In the genomic region with DNA sequence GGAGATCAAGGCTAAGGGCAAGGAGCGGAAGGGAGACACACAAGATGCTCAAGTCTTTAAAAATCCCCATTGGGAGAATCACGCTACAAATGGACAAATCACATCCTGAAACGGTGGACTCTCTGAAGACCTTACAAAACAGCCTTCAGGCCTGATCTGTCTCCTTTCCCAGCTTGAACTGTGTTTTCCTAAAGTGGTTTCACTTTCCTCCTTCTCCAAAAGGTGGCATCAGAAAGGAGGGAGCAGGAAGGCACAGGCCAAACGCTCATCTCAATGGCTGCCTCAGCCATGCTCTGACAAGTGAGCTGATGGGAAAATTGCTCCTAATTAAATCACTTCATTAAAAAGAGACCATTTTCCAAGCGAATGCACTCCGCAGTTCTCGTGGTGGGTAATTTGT, we compare ENCODE assay signal across 9 cellular contexts. TPM values are rescaled to one million over a fixed set of nuclear protein-coding genes. Genes with fewer than 3 reads are reported as not detected.
DNase-seq lines count a peak whose midpoint lies in the region; ATAC-seq, FAIRE-seq and TF ChIP-seq lines count a peak whose summit lies in the region.
"Had no signal": no experiment of that assay in that cellular context is flagged by ENCODE, and none has a peak within 500 bp of the region (broad histone marks: within the 10 kb centered on the region; RNA-seq: fewer than 3 reads in every experiment).

No MANE protein-coding gene starts in this region.

- ATAC-seq in A549: peak; percentile 87 to 95
- no peak for ATAC-seq in natural killer cell treated with Interleukin-12 subunit alpha and Interleukin-12 subunit beta and Interleukin-15 and Interleukin-18, amount 100 ng/mL, for 72 hours
- no peak for ATAC-seq in activated CD8-positive, alpha-beta memory T cell treated with anti-CD3 and anti-CD28 coated beads, Interleukin-2, amount 10 ng/mL, durations not matched to agents 7 days and 5 days

- H3K9me2 ChIP-seq in hepatocyte (replicated peaks; ENCODE audit: insufficient read depth): no peaks in the 10 kb centered on the region

- H3K36me3 ChIP-seq in hepatocyte (replicated peaks; ENCODE audit: insufficient read depth, low read depth): no peaks in the 10 kb centered on the region
- H3K36me3 ChIP-seq: stomach had no signal

- 39% methylated on average over 7 of the region's 7 CpGs for WGBS in A549 (ENCODE audit: missing lambda C conversion rate)
- WGBS in hepatocyte (ENCODE audit: low lambda C conversion rate, missing lambda C conversion rate): 45% methylated on average over 7 of the region's 7 CpGs
- WGBS in lower leg skin, 2 donors: 46 to 69% methylated on average over 7 of the region's 7 CpGs

- H3K4me3 ChIP-seq in A549 (no peak overlapping the region), hepatocyte (no peak overlapping the region), lower leg skin (ENCODE audit: low read depth, poor library complexity, severe bottlenecking) (no peak overlapping the region)
- H3K4me3 ChIP-seq: stomach had no signal

- H3K4me1 ChIP-seq in A549 (0 out of 3 replicates have a peak, but pooled peaks cover 2% of the 10 kb centered on the region), hepatocyte (ENCODE audit: insufficient read depth) (no peaks in the 10 kb centered on the region)
- H3K4me1 ChIP-seq: stomach had no signal

- H4K20me1 ChIP-seq in hepatocyte (ENCODE audit: insufficient read depth, poor library complexity, severe bottlenecking): no peaks in the 10 kb centered on the region

- H3K4me3 Mint-ChIP-seq in natural killer cell treated with Interleukin-12 subunit alpha and Interleukin-12 subunit beta and Interleukin-15 and Interleukin-18, amount 100 ng/mL, for 72 hours: no peak overlapping the region
- no peak overlapping the region for H3K4me3 Mint-ChIP-seq in activated CD8-positive, alpha-beta memory T cell treated with anti-CD3 and anti-CD28 coated beads, Interleukin-2, amount 10 ng/mL, durations not matched to agents 7 days and 5 days

- peaks cover 11% of the 10 kb centered on the region for H3K27me3 ChIP-seq in hepatocyte

- TF ChIP-seq POLR2A in A549 (IDR thresholded peaks at IDR 0.05; ENCODE audit: low read length) (no peak), lower leg skin (IDR thresholded peaks at IDR 0.05) (no peak)

- H3K4me2 ChIP-seq in A549 (peak overlapping the region; percentile 4; the same call in 1 of the 3 replicates), hepatocyte (no peak overlapping the region)

- H3K27ac ChIP-seq in A549: no peak overlapping the region
- H3K27ac ChIP-seq in hepatocyte: no peak overlapping the region
- H3K27ac ChIP-seq: stomach had no signal

- no peak for FAIRE-seq in A549 (lab: Jason Lieb, UNC)

- intact Hi-C loops in lower leg skin (cut with DNase I; ENCODE audit: low total_unique reads): no loop called here

- no peak overlapping the region for H2AFZ ChIP-seq in hepatocyte

- H3K27me3 Mint-ChIP-seq in natural killer cell treated with Interleukin-12 subunit alpha and Interleukin-12 subunit beta and Interleukin-15 and Interleukin-18, amount 100 ng/mL, for 72 hours: peaks cover 33% of the 10 kb centered on the region in 2 donors
- peaks cover 43% of the 10 kb centered on the region for H3K27me3 Mint-ChIP-seq in activated CD8-positive, alpha-beta memory T cell treated with anti-CD3 and anti-CD28 coated beads, Interleukin-2, amount 10 ng/mL, durations not matched to agents 7 days and 5 days

- peak; percentile 33 to 52 for DNase-seq in A549 (ENCODE audit: low read depth in 1 of 2, low spot score in 1 of 2)
- peak; percentile 77 for DNase-seq in HT1080 (ENCODE audit: low read depth)
- peak; percentile 49 to 63 for DNase-seq in SHP77 (lab: John Stamatoyannopoulos, UW)
- peak; percentile 46 for DNase-seq in hepatocyte (ENCODE audit: low spot score)
- DNase-seq in natural killer cell treated with Interleukin-12 subunit alpha and Interleukin-12 subunit beta and Interleukin-15 and Interleukin-18, amount 100 ng/mL, for 72 hours (ENCODE audit: low spot score): no peak
- DNase-seq in activated CD8-positive, alpha-beta memory T cell treated with anti-CD3 and anti-CD28 coated beads, Interleukin-2, amount 10 ng/mL, durations not matched to agents 7 days and 5 days: no peak
- no peak for DNase-seq in MV-4-11 (lab: John Stamatoyannopoulos, UW)
- no peak for DNase-seq in lower leg skin (ENCODE audit: low spot score in 2 of 2)
- DNase-seq: stomach had no signal

- no peak overlapping the region for H3K27ac Mint-ChIP-seq in natural killer cell treated with Interleukin-12 subunit alpha and Interleukin-12 subunit beta and Interleukin-15 and Interleukin-18, amount 100 ng/mL, for 72 hours
- no peak overlapping the region for H3K27ac Mint-ChIP-seq in activated CD8-positive, alpha-beta memory T cell treated with anti-CD3 and anti-CD28 coated beads, Interleukin-2, amount 10 ng/mL, durations not matched to agents 7 days and 5 days

- no peaks in the 10 kb centered on the region for H3K9me3 ChIP-seq in A549
- no peaks in the 10 kb centered on the region for H3K9me3 ChIP-seq in hepatocyte (ENCODE audit: low read depth)
- H3K9me3 ChIP-seq: stomach had no signal

- peak; percentile 44 for TF ChIP-seq CTCF in A549 (IDR thresholded peaks at IDR 0.05)
- peak; percentile 28 for TF ChIP-seq CTCF in hepatocyte (IDR thresholded peaks at IDR 0.05; ENCODE audit: poor library complexity)
- TF ChIP-seq CTCF in lower leg skin (IDR thresholded peaks at IDR 0.05): no peak

- H3K4me1 Mint-ChIP-seq in natural killer cell treated with Interleukin-12 subunit alpha and Interleukin-12 subunit beta and Interleukin-15 and Interleukin-18, amount 100 ng/mL, for 72 hours (ENCODE audit: low read depth in 2 of 2): no peaks in the 10 kb centered on the region
- no peaks in the 10 kb centered on the region for H3K4me1 Mint-ChIP-seq in activated CD8-positive, alpha-beta memory T cell treated with anti-CD3 and anti-CD28 coated beads, Interleukin-2, amount 10 ng/mL, durations not matched to agents 7 days and 5 days

- H3K79me2 ChIP-seq in hepatocyte: no peaks in the 10 kb centered on the region

- CTCF ChIA-PET in A549 (lab: Yijun Ruan, JAX): interaction anchor here (0.6 to 4.1 kb wide), 20 partner anchors 9 to 119 kb away, joined by 3 to 42 read pairs (median 4); no protein-coding TSS in a partner anchor
- CTCF ChIA-PET in activated CD8-positive, alpha-beta memory T cell treated with anti-CD3 and anti-CD28 coated beads, Interleukin-2, amount 10 ng/mL, durations not matched to agents 7 days and 5 days (lab: Charles Lee): no interaction called here

- H3K9me3 Mint-ChIP-seq in natural killer cell treated with Interleukin-12 subunit alpha and Interleukin-12 subunit beta and Interleukin-15 and Interleukin-18, amount 100 ng/mL, for 72 hours: no peaks in the 10 kb centered on the region
- no peaks in the 10 kb centered on the region for H3K9me3 Mint-ChIP-seq in activated CD8-positive, alpha-beta memory T cell treated with anti-CD3 and anti-CD28 coated beads, Interleukin-2, amount 10 ng/mL, durations not matched to agents 7 days and 5 days (ENCODE audit: low read depth)

- no peaks in the 10 kb centered on the region for H3K36me3 Mint-ChIP-seq in natural killer cell treated with Interleukin-12 subunit alpha and Interleukin-12 subunit beta and Interleukin-15 and Interleukin-18, amount 100 ng/mL, for 72 hours
- no peaks in the 10 kb centered on the region for H3K36me3 Mint-ChIP-seq in activated CD8-positive, alpha-beta memory T cell treated with anti-CD3 and anti-CD28 coated beads, Interleukin-2, amount 10 ng/mL, durations not matched to agents 7 days and 5 days

- POLR2A ChIA-PET in A549 (lab: Yijun Ruan, JAX): no interaction called here

- peak; percentile 34 to 42; a peak in 4 of 5 replicates for TF ChIP-seq RAD21 in A549 (conservative IDR thresholded peaks at IDR 0.05 in 1 of 2, IDR thresholded peaks at IDR 0.05 in 1 of 2)

- TF ChIP-seq EP300 in A549 (IDR thresholded peaks at IDR 0.05): no peak

TF ChIP-seq in A549, 52 proteins besides CTCF, POLR2A, EP300 and RAD21 (continues in another document):
- TF ChIP-seq RFX5 (IDR thresholded peaks at IDR 0.05): no peak
- no peak for TF ChIP-seq ZNF302 (CRISPR knock-in tag; IDR thresholded peaks at IDR 0.05)
- TF ChIP-seq EHF (CRISPR knock-in tag; IDR thresholded peaks at IDR 0.05): no peak
- TF ChIP-seq SMC3 (IDR thresholded peaks at IDR 0.05): peak; percentile 45
- TF ChIP-seq, protein P1, sequence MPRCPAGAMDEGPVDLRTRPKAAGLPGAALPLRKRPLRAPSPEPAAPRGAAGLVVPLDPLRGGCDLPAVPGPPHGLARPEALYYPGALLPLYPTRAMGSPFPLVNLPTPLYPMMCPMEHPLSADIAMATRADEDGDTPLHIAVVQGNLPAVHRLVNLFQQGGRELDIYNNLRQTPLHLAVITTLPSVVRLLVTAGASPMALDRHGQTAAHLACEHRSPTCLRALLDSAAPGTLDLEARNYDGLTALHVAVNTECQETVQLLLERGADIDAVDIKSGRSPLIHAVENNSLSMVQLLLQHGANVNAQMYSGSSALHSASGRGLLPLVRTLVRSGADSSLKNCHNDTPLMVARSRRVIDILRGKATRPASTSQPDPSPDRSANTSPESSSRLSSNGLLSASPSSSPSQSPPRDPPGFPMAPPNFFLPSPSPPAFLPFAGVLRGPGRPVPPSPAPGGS (IDR thresholded peaks at IDR 0.05): no peak
- TF ChIP-seq, protein P2, sequence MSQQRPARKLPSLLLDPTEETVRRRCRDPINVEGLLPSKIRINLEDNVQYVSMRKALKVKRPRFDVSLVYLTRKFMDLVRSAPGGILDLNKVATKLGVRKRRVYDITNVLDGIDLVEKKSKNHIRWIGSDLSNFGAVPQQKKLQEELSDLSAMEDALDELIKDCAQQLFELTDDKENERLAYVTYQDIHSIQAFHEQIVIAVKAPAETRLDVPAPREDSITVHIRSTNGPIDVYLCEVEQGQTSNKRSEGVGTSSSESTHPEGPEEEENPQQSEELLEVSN (IDR thresholded peaks at IDR 0.05; ENCODE audit: borderline replicate concordance, low read depth): no peak
- no peak for TF ChIP-seq CBX2 (IDR thresholded peaks at IDR 0.05; ENCODE audit: borderline replicate concordance, low read depth)

RNA-seq across cellular contexts. Expression of a gene that starts 47.7 kb away (rescaled TPM):
- polyA plus RNA-seq in A549 (2011; rRNA removed): 16.5 and 16.7 TPM in 2 replicates
- 4.2 and 4.9 TPM in 2 replicates for polyA plus RNA-seq in A549 (2012; cell fraction: cytosol; rRNA removed)
- polyA plus RNA-seq in A549 (2012; cell fraction: nucleus; rRNA removed): 5.6 and 7.0 TPM in 2 replicates
- polyA plus RNA-seq in A549 (2017; fragmentation: RNase III; extraction: RNeasy Plus Mini Kit Qiagen cat#74134 plus additional on column Dnase treatment): 8.4 to 8.7 TPM (median 8.7 TPM) in 3 replicates
- polyA minus RNA-seq in A549 (2011; rRNA and poly(A)+ RNA removed): 18.0 and 18.3 TPM in 2 replicates
- total RNA-seq in HT1080 (2014; rRNA removed; shearing (Covaris generic)): 12.4 and 12.5 TPM in 2 replicates
- 8.1 and 10.0 TPM in 2 replicates for polyA plus RNA-seq in HT1080 (2015; cell fraction: cytosol; rRNA removed)
- polyA plus RNA-seq in HT1080 (2015; cell fraction: nucleus; rRNA removed): 23.2 and 25.0 TPM in 2 replicates
- 8.0 and 8.3 TPM in 2 replicates for total RNA-seq in hepatocyte
- polyA plus RNA-seq in hepatocyte: 3.2 and 5.2 TPM in 2 replicates
- 10 to 100 TPM in 1 of 2 donors, 1 to 10 TPM in 1; 8.5 to 12.6 TPM for total RNA-seq in natural killer cell treated with Interleukin-12 subunit alpha and Interleukin-12 subunit beta and Interleukin-15 and Interleukin-18, amount 100 ng/mL, for 72 hours
- total RNA-seq in activated CD8-positive, alpha-beta memory T cell treated with anti-CD3 and anti-CD28 coated beads, Interleukin-2, amount 10 ng/mL, durations not matched to agents 7 days and 5 days: 1 to 10 TPM; 4.7 to 9.7 TPM
- 10 to 100 TPM in 3 of 4 donors, 1 to 10 TPM in 1; 9.9 to 12.9 (median 11.1) TPM for total RNA-seq in lower leg skin

Comparison
In these comparisons a context has a peak if more than half of its experiments do, and no peak if none do; other contexts are left out.
1. ATAC-seq: peak in A549 (2 of 2); none in natural killer cell treated with Interleukin-12 subunit alpha and Interleukin-12 subunit beta and Interleukin-15 and Interleukin-18, amount 100 ng/mL, for 72 hours (0 of 2) and activated CD8-positive, alpha-beta memory T cell treated with anti-CD3 and anti-CD28 coated beads, Interleukin-2, amount 10 ng/mL, durations not matched to agents 7 days and 5 days (single experiment).
2. DNase-seq: peak in A549 (2 of 2), HT1080 (single experiment), SHP77 (2 of 2) and hepatocyte (single experiment); none in natural killer cell treated with Interleukin-12 subunit alpha and Interleukin-12 subunit beta and Interleukin-15 and Interleukin-18, amount 100 ng/mL, for 72 hours (single experiment), activated CD8-positive, alpha-beta memory T cell treated with anti-CD3 and anti-CD28 coated beads, Interleukin-2, amount 10 ng/mL, durations not matched to agents 7 days and 5 days (single experiment), MV-4-11 (single experiment) and lower leg skin (0 of 2).
3. CTCF ChIP-seq: peak in A549 (single experiment) and hepatocyte (single experiment); none in lower leg skin (0 of 3).